9 cellular contexts compared by ENCODE assay signal in the genomic region with DNA sequence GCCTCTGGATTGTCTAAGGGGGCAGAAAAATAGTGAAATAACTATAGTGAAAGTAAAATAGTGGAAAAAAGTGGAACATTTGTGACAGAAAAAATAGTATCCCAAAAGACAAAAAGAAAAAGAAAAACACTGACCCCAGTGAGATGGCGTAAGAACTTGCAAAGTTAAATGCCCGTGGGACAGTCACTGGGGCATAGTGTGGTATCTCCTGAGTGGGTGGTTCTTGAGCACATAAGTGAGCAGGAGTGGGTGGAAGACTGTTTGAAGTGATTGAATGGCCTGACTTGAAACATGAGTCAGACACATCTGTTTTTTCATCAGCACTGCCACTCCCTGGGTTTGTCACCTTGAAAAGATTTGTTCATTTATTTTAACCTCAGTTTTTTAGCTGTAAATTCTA. TPM values are rescaled to one million over a fixed set of nuclear protein-coding genes. Genes with fewer than 3 reads are reported as not detected.
DNase-seq lines count a peak whose midpoint lies in the region; ATAC-seq and TF ChIP-seq lines count a peak whose summit lies in the region.
"Had no signal": no experiment of that assay in that cellular context is flagged by ENCODE, and none has a peak within 500 bp of the region (broad histone marks: within the 10 kb centered on the region; RNA-seq: fewer than 3 reads in every experiment).

No MANE protein-coding gene starts in this region.

- TF ChIP-seq CTCF in foreskin keratinocyte (conservative IDR thresholded peaks at IDR 0.05), result no peak
- TF ChIP-seq CTCF in Peyer's patch (IDR thresholded peaks at IDR 0.05), result no peak

- DNase-seq in activated CD8-positive, alpha-beta memory T cell treated with anti-CD3 and anti-CD28 coated beads, Interleukin-2, amount 10 ng/mL, durations not matched to agents 7 days and 5 days, result peak; percentile 42
- no peak for DNase-seq in activated CD8-positive, alpha-beta memory T cell treated with anti-CD3 and anti-CD28 coated beads for 24 hours
- DNase-seq in activated CD8-positive, alpha-beta memory T cell treated with anti-CD3 and anti-CD28 coated beads, Interleukin-2, amount 50 U/mL, for 4 hours, result peak; percentile 24
- DNase-seq in foreskin keratinocyte (peak; percentile 63 to 82), cardiac septum (ENCODE audit: low spot score) (no peak), Peyer's patch (no peak), NCI-H345 treated with DMSO at 0.1 percent for 48 hours (lab: John Stamatoyannopoulos, UW; ENCODE audit: unreplicated experiment) (no peak)
- peak; percentile 43 to 53 for DNase-seq in stimulated activated naive CD8-positive, alpha-beta T cell treated with anti-CD3 and anti-CD28 coated beads, Interleukin-15, amount 100 ng/mL, for 72 hours

- CTCF ChIA-PET in activated CD8-positive, alpha-beta memory T cell treated with anti-CD3 and anti-CD28 coated beads, Interleukin-2, amount 10 ng/mL, durations not matched to agents 7 days and 5 days (lab: Charles Lee), result no interaction called here

- no peaks in the 10 kb centered on the region for H3K9me3 ChIP-seq in Peyer's patch

- H3K27ac ChIP-seq in foreskin keratinocyte (peak overlapping the region; percentile 92), Peyer's patch (no peak overlapping the region)
- H3K27ac ChIP-seq: C4-2B had no signal

- no peaks in the 10 kb centered on the region for H3K27me3 Mint-ChIP-seq in activated CD8-positive, alpha-beta memory T cell treated with anti-CD3 and anti-CD28 coated beads, Interleukin-2, amount 10 ng/mL, durations not matched to agents 7 days and 5 days
- no peaks in the 10 kb centered on the region for H3K27me3 Mint-ChIP-seq in stimulated activated naive CD8-positive, alpha-beta T cell treated with anti-CD3 and anti-CD28 coated beads, Interleukin-15, amount 100 ng/mL, for 72 hours

- ATAC-seq in activated CD8-positive, alpha-beta memory T cell treated with anti-CD3 and anti-CD28 coated beads, Interleukin-2, amount 10 ng/mL, durations not matched to agents 7 days and 5 days, result no peak
- ATAC-seq in foreskin keratinocyte, result peak; percentile 63
- peak; percentile 44 for ATAC-seq in stimulated activated naive CD8-positive, alpha-beta T cell treated with anti-CD3 and anti-CD28 coated beads, Interleukin-15, amount 100 ng/mL, for 72 hours

- peaks cover 0 to 38% (median 0%) of the 10 kb centered on the region in 3 donors for H3K36me3 ChIP-seq in Peyer's patch

- H3K36me3 Mint-ChIP-seq in activated CD8-positive, alpha-beta memory T cell treated with anti-CD3 and anti-CD28 coated beads, Interleukin-2, amount 10 ng/mL, durations not matched to agents 7 days and 5 days, result peaks cover 62% of the 10 kb centered on the region

- H3K9me3 Mint-ChIP-seq in activated CD8-positive, alpha-beta memory T cell treated with anti-CD3 and anti-CD28 coated beads, Interleukin-2, amount 10 ng/mL, durations not matched to agents 7 days and 5 days (ENCODE audit: low read depth), result peaks cover 4% of the 10 kb centered on the region
- H3K9me3 Mint-ChIP-seq in stimulated activated naive CD8-positive, alpha-beta T cell treated with anti-CD3 and anti-CD28 coated beads, Interleukin-15, amount 100 ng/mL, for 72 hours, result no peaks in the 10 kb centered on the region

- intact Hi-C loops in cardiac septum (cut with DNase I), result no loop called here

- peak overlapping the region; percentile 98 for H3K4me3 Mint-ChIP-seq in activated CD8-positive, alpha-beta memory T cell treated with anti-CD3 and anti-CD28 coated beads, Interleukin-2, amount 10 ng/mL, durations not matched to agents 7 days and 5 days
- peak overlapping the region; percentile 100 for H3K4me3 Mint-ChIP-seq in stimulated activated naive CD8-positive, alpha-beta T cell treated with anti-CD3 and anti-CD28 coated beads, Interleukin-15, amount 100 ng/mL, for 72 hours

- H3K4me1 ChIP-seq in foreskin keratinocyte (peaks cover 23% of the 10 kb centered on the region), Peyer's patch (peaks cover 0 to 12% (median 0%) of the 10 kb centered on the region in 4 donors)

- H3K4me1 Mint-ChIP-seq in activated CD8-positive, alpha-beta memory T cell treated with anti-CD3 and anti-CD28 coated beads, Interleukin-2, amount 10 ng/mL, durations not matched to agents 7 days and 5 days, result peaks cover 54% of the 10 kb centered on the region
- peaks cover 64% of the 10 kb centered on the region for H3K4me1 Mint-ChIP-seq in stimulated activated naive CD8-positive, alpha-beta T cell treated with anti-CD3 and anti-CD28 coated beads, Interleukin-15, amount 100 ng/mL, for 72 hours

- TF ChIP-seq POLR2A in Peyer's patch (IDR thresholded peaks at IDR 0.05), result no peak

- H3K27ac Mint-ChIP-seq in activated CD8-positive, alpha-beta memory T cell treated with anti-CD3 and anti-CD28 coated beads, Interleukin-2, amount 10 ng/mL, durations not matched to agents 7 days and 5 days, result peak overlapping the region; percentile 56
- H3K27ac Mint-ChIP-seq in stimulated activated naive CD8-positive, alpha-beta T cell treated with anti-CD3 and anti-CD28 coated beads, Interleukin-15, amount 100 ng/mL, for 72 hours, result peak overlapping the region; percentile 85 to 93

- H3K27me3 ChIP-seq in foreskin keratinocyte, result no peaks in the 10 kb centered on the region
- no peaks in the 10 kb centered on the region for H3K27me3 ChIP-seq in Peyer's patch

- H3K4me3 ChIP-seq in Peyer's patch, result no peak overlapping the region

RNA-seq across cellular contexts. Expression of gene ZNF430, which starts 2.5 kb away (rescaled TPM):
- 10 to 100 TPM; 20.8 to 28.5 TPM for total RNA-seq in activated CD8-positive, alpha-beta memory T cell treated with anti-CD3 and anti-CD28 coated beads, Interleukin-2, amount 10 ng/mL, durations not matched to agents 7 days and 5 days
- 8.0 and 11.6 TPM in 2 replicates for total RNA-seq in foreskin keratinocyte
- polyA plus RNA-seq in foreskin keratinocyte, result 1.4 and 2.0 TPM in 2 replicates
- 6.2 TPM for total RNA-seq in cardiac septum
- total RNA-seq in Peyer's patch, result 10 to 100 TPM in 2 of 4 donors, 1 to 10 TPM in 2; 8.6 to 14.9 (median 10.2) TPM

RNA-seq across cellular contexts. Expression of gene ZNF714, which starts 59.0 kb away (rescaled TPM):
- 10 to 100 TPM; 26.4 to 30.7 TPM for total RNA-seq in activated CD8-positive, alpha-beta memory T cell treated with anti-CD3 and anti-CD28 coated beads, Interleukin-2, amount 10 ng/mL, durations not matched to agents 7 days and 5 days
- 10.8 and 13.7 TPM in 2 replicates for total RNA-seq in foreskin keratinocyte
- polyA plus RNA-seq in foreskin keratinocyte, result 2.0 and 4.0 TPM in 2 replicates
- total RNA-seq in cardiac septum, result 2.6 TPM
- total RNA-seq in Peyer's patch, result 10 to 100 TPM in 2 of 4 donors, 1 to 10 TPM in 2; 7.8 to 16.5 (median 11.4) TPM

Comparison
In these comparisons a context has a peak if more than half of its experiments do, and no peak if none do; other contexts are left out.
1. DNase-seq: peak in activated CD8-positive, alpha-beta memory T cell treated with anti-CD3 and anti-CD28 coated beads, Interleukin-2, amount 10 ng/mL, durations not matched to agents 7 days and 5 days (single experiment), activated CD8-positive, alpha-beta memory T cell treated with anti-CD3 and anti-CD28 coated beads, Interleukin-2, amount 50 U/mL, for 4 hours (single experiment), foreskin keratinocyte (2 of 2) and stimulated activated naive CD8-positive, alpha-beta T cell treated with anti-CD3 and anti-CD28 coated beads, Interleukin-15, amount 100 ng/mL, for 72 hours (2 of 2); none in activated CD8-positive, alpha-beta memory T cell treated with anti-CD3 and anti-CD28 coated beads for 24 hours (single experiment), cardiac septum (single experiment), Peyer's patch (0 of 3) and NCI-H345 treated with DMSO at 0.1 percent for 48 hours (single experiment).